Comparison of ENCODE assay signal across 14 cellular contexts in the genomic region with DNA sequence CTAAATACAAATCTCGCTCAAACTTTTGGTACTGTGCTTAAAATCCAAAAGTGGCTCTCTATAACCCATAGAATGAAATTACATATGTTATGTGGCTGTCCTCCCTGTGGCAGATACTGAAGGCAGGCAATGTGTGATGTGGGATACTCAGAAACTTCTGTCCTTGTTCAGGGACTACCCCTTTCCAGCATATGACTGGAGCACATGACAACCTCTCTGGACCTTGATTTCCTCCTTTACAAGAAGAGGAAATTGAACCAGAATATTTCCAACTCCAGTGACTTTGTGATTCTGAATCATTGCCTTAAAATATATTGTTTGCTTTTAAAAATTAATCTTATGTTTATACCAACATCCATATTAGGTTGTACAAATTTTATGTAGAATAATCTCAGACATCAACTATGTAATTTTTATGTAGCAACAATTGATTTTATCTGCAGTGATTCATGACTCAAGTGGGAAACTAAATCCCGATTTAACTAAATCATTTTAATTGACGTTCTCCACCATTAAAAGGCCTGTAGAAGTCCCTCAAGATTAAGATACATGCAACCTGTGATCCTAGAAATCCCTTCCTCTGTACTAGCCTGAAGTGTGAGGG.
"Had no signal": no experiment of that assay in that cellular context is flagged by ENCODE, and none has a peak within 500 bp of the region (broad histone marks: within the 10 kb centered on the region; RNA-seq: fewer than 3 reads in every experiment).

No MANE protein-coding gene starts in this region.

- H3K36me3 Mint-ChIP-seq: activated naive CD8-positive, alpha-beta T cell treated with anti-CD3 and anti-CD28 coated beads, Interleukin-2, amount 10 ng/mL, durations not matched to agents 7 days and 5 days; naive thymus-derived CD8-positive, alpha-beta T cell had no signal

- H3K4me1 Mint-ChIP-seq: activated naive CD8-positive, alpha-beta T cell treated with anti-CD3 and anti-CD28 coated beads, Interleukin-2, amount 10 ng/mL, durations not matched to agents 7 days and 5 days had no signal

- DNase-seq: activated CD8-positive, alpha-beta memory T cell treated with anti-CD3 and anti-CD28 coated beads, Interleukin-2, amount 50 U/mL, for 4 hours; activated CD8-positive, alpha-beta T cell treated with anti-CD3 and anti-CD28 coated beads for 36 hours; activated naive CD8-positive, alpha-beta T cell treated with anti-CD3 and anti-CD28 coated beads, Interleukin-2, amount 10 ng/mL, durations not matched to agents 7 days and 5 days; aorta; effector CD8-positive, alpha-beta T cell; hypothalamus; kidney glomerular epithelial cell; lower lobe of right lung; naive thymus-derived CD8-positive, alpha-beta T cell; stimulated activated CD4-positive, alpha-beta T cell treated with anti-CD3 and anti-CD28 coated beads, Interleukin-12 subunit alpha, Interleukin-12 subunit beta, amount 100 ng/mL, for 4 hours; stimulated activated naive CD4-positive, alpha-beta T cell had no signal

- H3K9me3 ChIP-seq: lower lobe of right lung, suprapubic skin had no signal

- H3K27me3 ChIP-seq: suprapubic skin had no signal

- H3K4me3 Mint-ChIP-seq: activated CD8-positive, alpha-beta T cell treated with anti-CD3 and anti-CD28 coated beads for 36 hours; activated naive CD8-positive, alpha-beta T cell treated with anti-CD3 and anti-CD28 coated beads, Interleukin-2, amount 10 ng/mL, durations not matched to agents 7 days and 5 days; naive thymus-derived CD8-positive, alpha-beta T cell had no signal

- ATAC-seq: activated CD8-positive, alpha-beta T cell treated with anti-CD3 and anti-CD28 coated beads for 36 hours; lower lobe of right lung; naive thymus-derived CD8-positive, alpha-beta T cell; sciatic nerve had no signal

- H3K27ac ChIP-seq: lower lobe of right lung, suprapubic skin had no signal

- H3K4me1 ChIP-seq: lower lobe of right lung, suprapubic skin had no signal

- H3K27me3 Mint-ChIP-seq: activated naive CD8-positive, alpha-beta T cell treated with anti-CD3 and anti-CD28 coated beads, Interleukin-2, amount 10 ng/mL, durations not matched to agents 7 days and 5 days; progenitor cell of endocrine pancreas had no signal

- H3K4me3 ChIP-seq: lower lobe of right lung, suprapubic skin had no signal

- H3K36me3 ChIP-seq: lower lobe of right lung, suprapubic skin had no signal

- H3K27ac Mint-ChIP-seq: activated CD8-positive, alpha-beta T cell treated with anti-CD3 and anti-CD28 coated beads for 36 hours; activated naive CD8-positive, alpha-beta T cell treated with anti-CD3 and anti-CD28 coated beads, Interleukin-2, amount 10 ng/mL, durations not matched to agents 7 days and 5 days; naive thymus-derived CD8-positive, alpha-beta T cell; progenitor cell of endocrine pancreas had no signal

- H3K9me3 Mint-ChIP-seq: activated naive CD8-positive, alpha-beta T cell treated with anti-CD3 and anti-CD28 coated beads, Interleukin-2, amount 10 ng/mL, durations not matched to agents 7 days and 5 days had no signal
